In the genomic region with DNA sequence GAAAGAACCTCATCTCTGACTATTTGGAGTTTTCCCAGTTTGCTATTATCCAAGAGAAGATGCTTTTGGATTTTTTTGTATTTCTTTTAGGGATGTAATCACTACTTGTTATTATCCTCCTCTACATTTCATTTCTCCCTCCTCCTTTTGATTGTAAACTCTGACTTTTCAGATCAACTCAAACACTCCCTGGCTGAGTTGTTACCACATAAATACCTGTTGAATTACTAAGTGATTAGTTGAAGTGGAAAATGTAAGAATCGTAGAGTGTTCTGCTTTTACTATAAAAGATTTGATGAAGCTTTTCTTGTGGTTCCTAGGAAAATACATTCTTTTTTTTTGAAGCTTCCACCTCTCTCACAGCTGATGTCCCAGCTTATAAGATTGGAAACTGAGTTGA, we compare ENCODE assay signal across 19 cellular contexts.
"Had no signal": no experiment of that assay in that cellular context is flagged by ENCODE, and none has a peak within 500 bp of the region (broad histone marks: within the 10 kb centered on the region; RNA-seq: fewer than 3 reads in every experiment).

No MANE protein-coding gene starts in this region.

- H3K36me3 ChIP-seq: colonic mucosa, heart left ventricle, suprapubic skin, thyroid gland had no signal

- H3K27me3 ChIP-seq: colonic mucosa, heart left ventricle, suprapubic skin, thyroid gland had no signal

- H3K4me1 Mint-ChIP-seq: natural killer cell; neural crest cell; stimulated activated effector memory CD8-positive, alpha-beta T cell treated with anti-CD3 and anti-CD28 coated beads, Interleukin-12 subunit alpha, Interleukin-12 subunit beta, amount 100 ng/mL, for 72 hours had no signal

- H3K27ac ChIP-seq: colonic mucosa, heart left ventricle, suprapubic skin, thyroid gland had no signal

- H3K4me3 ChIP-seq: colonic mucosa, heart left ventricle, suprapubic skin, thyroid gland had no signal

- H3K9me3 ChIP-seq: colonic mucosa, heart left ventricle, suprapubic skin, thyroid gland had no signal

- H3K36me3 Mint-ChIP-seq: natural killer cell; stimulated activated effector memory CD8-positive, alpha-beta T cell treated with anti-CD3 and anti-CD28 coated beads, Interleukin-12 subunit alpha, Interleukin-12 subunit beta, amount 100 ng/mL, for 72 hours; type B pancreatic cell had no signal

- H3K4me1 ChIP-seq: colonic mucosa, heart left ventricle, suprapubic skin, thyroid gland had no signal

- H3K27ac Mint-ChIP-seq: endodermal cell; natural killer cell; stimulated activated effector memory CD8-positive, alpha-beta T cell treated with anti-CD3 and anti-CD28 coated beads, Interleukin-12 subunit alpha, Interleukin-12 subunit beta, amount 100 ng/mL, for 72 hours; type B pancreatic cell had no signal

- FAIRE-seq: endothelial cell of umbilical vein, frontal cortex, islet of Langerhans had no signal

- H3K27me3 Mint-ChIP-seq: type B pancreatic cell had no signal

- DNase-seq: colonic mucosa; effector CD4-positive, alpha-beta T cell; endodermal cell; heart left ventricle; hippocampal formation; kidney glomerular epithelial cell; natural killer cell; right cardiac atrium; stimulated activated CD4-positive, alpha-beta T cell treated with anti-CD3 and anti-CD28 coated beads, Interleukin-4, amount 100 ng/mL, for 1 hour; stimulated activated CD8-positive, alpha-beta memory T cell treated with anti-CD3 and anti-CD28 coated beads, Interleukin-4, amount 100 ng/mL, for 48 hours; stimulated activated naive CD8-positive, alpha-beta T cell treated with anti-CD3 and anti-CD28 coated beads, Interleukin-15, Interleukin-2, amounts not matched to agents 100 U/mL and 50 U/mL, for 24 hours; thyroid gland had no signal

- ATAC-seq: heart left ventricle; natural killer cell; right cardiac atrium; stimulated activated effector memory CD8-positive, alpha-beta T cell treated with anti-CD3 and anti-CD28 coated beads, Interleukin-12 subunit alpha, Interleukin-12 subunit beta, amount 100 ng/mL, for 72 hours; stimulated activated naive CD8-positive, alpha-beta T cell treated with anti-CD3 and anti-CD28 coated beads, Interleukin-15, Interleukin-2, amounts not matched to agents 100 U/mL and 50 U/mL, for 24 hours had no signal

- H3K4me3 Mint-ChIP-seq: endodermal cell; natural killer cell; neural crest cell; stimulated activated effector memory CD8-positive, alpha-beta T cell treated with anti-CD3 and anti-CD28 coated beads, Interleukin-12 subunit alpha, Interleukin-12 subunit beta, amount 100 ng/mL, for 72 hours; type B pancreatic cell had no signal

- H3K9me3 Mint-ChIP-seq: endodermal cell; natural killer cell; neural crest cell; stimulated activated effector memory CD8-positive, alpha-beta T cell treated with anti-CD3 and anti-CD28 coated beads, Interleukin-12 subunit alpha, Interleukin-12 subunit beta, amount 100 ng/mL, for 72 hours; type B pancreatic cell had no signal
